In the genomic region with DNA sequence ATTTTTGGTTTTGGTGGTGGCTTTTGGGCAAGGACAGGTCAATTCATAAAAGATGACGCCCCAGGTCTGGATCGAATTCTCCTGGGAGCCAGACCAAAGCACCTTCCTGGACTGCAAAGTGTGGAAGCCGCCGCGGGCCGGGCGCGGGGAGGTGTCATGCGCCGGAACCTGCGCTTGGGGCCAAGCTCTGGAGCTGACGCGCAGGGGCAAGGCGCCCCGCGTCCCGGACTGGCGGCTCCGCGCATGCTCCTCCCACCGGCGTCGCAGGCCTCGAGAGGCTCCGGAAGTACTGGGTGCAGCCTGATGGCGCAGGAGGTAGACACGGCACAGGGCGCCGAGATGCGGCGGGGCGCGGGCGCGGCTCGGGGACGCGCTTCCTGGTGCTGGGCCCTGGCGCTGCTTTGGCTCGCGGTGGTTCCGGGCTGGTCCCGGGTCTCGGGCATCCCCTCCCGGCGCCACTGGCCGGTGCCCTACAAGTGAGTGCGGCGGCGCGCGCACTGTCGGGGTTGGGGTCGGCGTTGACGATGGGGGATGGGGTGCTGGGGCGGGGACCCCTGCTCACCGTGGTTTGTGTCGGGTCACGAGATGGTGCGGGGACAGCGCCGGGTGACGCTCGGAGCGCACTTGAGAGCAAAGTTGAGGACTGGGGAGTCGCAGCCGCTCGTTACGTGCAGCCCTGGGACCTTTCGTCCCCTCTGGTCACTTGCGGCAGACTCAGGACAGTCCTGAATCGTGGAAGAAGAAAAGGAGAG, we compare ENCODE assay signal across 8 cellular contexts. TPM values are rescaled to one million over a fixed set of nuclear protein-coding genes. Genes with fewer than 3 reads are reported as not detected.
DNase-seq lines count a peak whose midpoint lies in the region; ATAC-seq, FAIRE-seq and TF ChIP-seq lines count a peak whose summit lies in the region.

TSS of gene CLN5 (plus strand) at position 286 of the 752 bp plus-strand sequence. CDS start at position 304, 18 bp downstream.

- intact Hi-C loops in kidney (cut with DNase I): no loop called here

- DNase-seq in AML-193 (lab: John Stamatoyannopoulos, UW) (peak; percentile 94 to 96), NCI-H446 treated with DMSO at 0.1 percent for 48 hours (lab: John Stamatoyannopoulos, UW) (peak; percentile 36), cerebellum (ENCODE audit: low spot score) (peak; percentile 91), kidney (peak; percentile 99)
- DNase-seq in activated CD4-positive, alpha-beta T cell treated with anti-CD3 and anti-CD28 coated beads for 24 hours (ENCODE audit: low read depth in 2 of 2): peak; percentile 86 to 88
- DNase-seq in stimulated activated CD4-positive, alpha-beta T cell treated with anti-CD3 and anti-CD28 coated beads, Interleukin-15, amount 100 ng/mL, for 1 hour (ENCODE audit: low read depth in 1 of 2, low spot score in 1 of 2): peak; percentile 90

- H3K4me1 ChIP-seq in kidney (ENCODE audit: control insufficient read depth in 1 of 2, insufficient read depth in 1 of 2, low read depth in 1 of 2, low read length in 2 of 2): peaks cover 0 to 8% of the 10 kb centered on the region in 2 donors

- peak within 1 kb of the TSS; percentile 89 to 94 for H3K27ac ChIP-seq in kidney (ENCODE audit: low read depth in 2 of 2, low read length in 2 of 2)

- peak within 1 kb of the TSS; percentile 93 to 94 for H3K4me3 ChIP-seq in kidney (ENCODE audit: low read length in 2 of 2)

- H3K36me3 ChIP-seq in kidney (ENCODE audit: control insufficient read depth in 1 of 2, insufficient read depth in 2 of 2, low read length in 2 of 2): no peaks in the 10 kb centered on the region

- TF ChIP-seq CTCF in kidney (IDR thresholded peaks at IDR 0.05; ENCODE audit: borderline replicate concordance, extremely low read depth, insufficient read depth): peak; percentile 8

- peak within 1 kb of the TSS; percentile 90 to 96 for H3K9ac ChIP-seq in kidney (ENCODE audit: low read length in 2 of 2)

- H3K9me3 ChIP-seq in kidney (ENCODE audit: control insufficient read depth in 1 of 2, low read length in 2 of 2): no peaks in the 10 kb centered on the region

- FAIRE-seq in kidney (lab: Jason Lieb, UNC): no peak

- peak; percentile 93 for ATAC-seq in GM19035 (IDR thresholded peaks at IDR 0.05; ENCODE audit: unreplicated experiment)
- peak; percentile 96 for ATAC-seq in HG03342 (IDR thresholded peaks at IDR 0.05; ENCODE audit: unreplicated experiment)

RNA-seq across cellular contexts. Expression of gene CLN5, which starts in this region (rescaled TPM):
- 19.1 TPM for total RNA-seq in cerebellum
- 80.8 TPM for total RNA-seq in kidney
- polyA plus RNA-seq in kidney (ENCODE audit: insufficient read depth, low read depth, low replicate concordance): 59.5 TPM

Comparison
In these comparisons a context has a peak if more than half of its experiments do, and no peak if none do; other contexts are left out.
1. Peak in every context shown above with its lines: DNase-seq, ATAC-seq, H3K4me3 ChIP-seq and H3K27ac ChIP-seq.
2. DNase-seq: peak in every context shown above with its lines; median percentile 99 in kidney; 95 in AML-193; 91 in cerebellum; 90 in stimulated activated CD4-positive, alpha-beta T cell treated with anti-CD3 and anti-CD28 coated beads, Interleukin-15, amount 100 ng/mL, for 1 hour; 87 in activated CD4-positive, alpha-beta T cell treated with anti-CD3 and anti-CD28 coated beads for 24 hours; 36 in NCI-H446 treated with DMSO at 0.1 percent for 48 hours.